ENCODE assay signal across 11 cellular contexts in the genomic region with DNA sequence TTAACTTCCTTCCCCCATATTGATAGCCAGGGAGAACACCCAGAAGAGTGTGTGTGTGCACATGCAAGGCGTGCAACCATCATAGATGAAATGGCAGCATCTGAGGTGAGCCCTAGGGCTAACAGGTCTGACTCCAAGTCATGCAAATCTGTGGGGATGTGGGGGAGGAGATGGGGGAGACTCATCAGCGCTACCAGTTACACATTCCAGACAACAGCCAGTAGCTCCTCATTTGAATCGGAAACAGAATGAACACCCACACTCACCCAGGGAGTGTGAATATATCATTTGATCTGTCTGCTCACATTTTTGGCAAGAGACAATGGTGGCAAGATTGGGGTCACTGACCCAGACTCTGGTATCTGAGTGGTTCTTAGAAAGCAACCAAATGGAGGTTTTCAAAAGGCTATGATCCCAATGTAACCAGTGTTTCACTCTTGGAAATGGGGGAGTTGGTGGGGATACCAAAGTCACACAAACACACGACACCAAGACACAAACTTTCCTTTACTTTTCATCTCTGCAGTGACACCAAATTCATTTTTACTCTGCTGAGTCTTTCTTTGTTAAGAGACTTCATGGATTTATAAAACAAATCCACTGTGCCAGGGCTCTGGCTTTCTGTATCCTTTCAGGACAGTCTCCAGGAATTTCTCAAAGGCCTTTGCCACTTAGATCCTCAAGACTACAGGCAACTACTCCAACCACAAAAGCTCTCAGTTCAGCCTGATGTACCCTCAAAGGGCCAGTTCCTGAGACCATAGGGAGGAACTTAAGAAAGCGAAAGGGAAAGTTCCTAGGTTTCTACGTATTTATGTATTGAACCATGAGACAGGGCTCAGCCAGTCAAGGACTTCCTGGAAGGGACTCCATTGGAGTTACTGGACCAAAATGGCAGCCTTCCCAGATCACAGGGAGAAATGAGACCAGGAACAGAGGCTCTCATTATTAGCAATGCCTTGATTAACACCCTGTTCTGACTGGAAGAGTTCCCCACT. TPM values are rescaled to one million over a fixed set of nuclear protein-coding genes. Genes with fewer than 3 reads are reported as not detected.
DNase-seq lines count a peak whose midpoint lies in the region; ATAC-seq, FAIRE-seq and TF ChIP-seq lines count a peak whose summit lies in the region.
"Had no signal": no experiment of that assay in that cellular context is flagged by ENCODE, and none has a peak within 500 bp of the region (broad histone marks: within the 10 kb centered on the region; RNA-seq: fewer than 3 reads in every experiment).

No MANE protein-coding gene starts in this region.

- WGBS in SK-N-SH (ENCODE audit: low lambda C conversion rate), result 79% methylated on average over 5 of the region's 6 CpGs
- 59 to 75% (median 72%) methylated on average over 6 of the region's 6 CpGs for WGBS in small intestine, 3 donors

- no peak overlapping the region for H3K4me2 ChIP-seq in SK-N-SH

- no peak for TF ChIP-seq CTCF in SK-N-SH (IDR thresholded peaks at IDR 0.05)
- TF ChIP-seq CTCF in epithelial cell of proximal tubule (conservative IDR thresholded peaks at IDR 0.05; ENCODE audit: low read depth, low read length), result no peak

- H3K9me3 ChIP-seq in SK-N-SH (no peaks in the 10 kb centered on the region), small intestine (ENCODE audit: control insufficient read depth, low read depth) (no peaks in the 10 kb centered on the region)
- H3K9me3 ChIP-seq: A549 had no signal

- no peaks in the 10 kb centered on the region for H3K9me2 ChIP-seq in SK-N-SH

- TF ChIP-seq EP300 in SK-N-SH (IDR thresholded peaks at IDR 0.05; ENCODE audit: borderline replicate concordance in 1 of 2, low read depth in 1 of 2, low read length in 1 of 2), result no peak

- H3K27ac ChIP-seq in SK-N-SH (ENCODE audit: low read depth in 2 of 2, low read length in 1 of 2), result no peak overlapping the region
- peak overlapping the region; percentile 2 to 76 for H3K27ac ChIP-seq in small intestine (ENCODE audit: low read depth in 1 of 2, low read length in 1 of 2)

- FAIRE-seq in small intestine (lab: Jason Lieb, UNC), result no peak
- FAIRE-seq: A549, urothelium cell line had no signal

- H3K4me3 ChIP-seq in SK-N-SH (ENCODE audit: low read depth in 2 of 2, low read length in 1 of 2) (no peak overlapping the region), epithelial cell of proximal tubule (ENCODE audit: low read depth, low read length) (peak overlapping the region; percentile 95), small intestine (ENCODE audit: low read depth in 1 of 2, low read length in 2 of 2) (peak overlapping the region in 1 of 2 donors; percentile 74)

- peaks cover 0 to 8% of the 10 kb centered on the region in 2 experiments; a peak in 2 of 4 replicates for H3K4me1 ChIP-seq in SK-N-SH (ENCODE audit: control insufficient read depth in 1 of 2, insufficient read depth in 2 of 2, low read depth in 1 of 2, low read length in 1 of 2)
- peaks cover 4 to 5% of the 10 kb centered on the region in 2 donors for H3K4me1 ChIP-seq in small intestine (ENCODE audit: control insufficient read depth in 2 of 2, insufficient read depth in 1 of 2, low read depth in 1 of 2, low read length in 1 of 2)

- H3K9ac ChIP-seq in SK-N-SH, result no peak overlapping the region

- ATAC-seq in SK-N-SH treated with all-trans-retinoic acid at 6 μM for 48 hours, result no peak
- ATAC-seq in HG03280 (IDR thresholded peaks at IDR 0.05; ENCODE audit: unreplicated experiment), result no peak
- ATAC-seq: A549 had no signal

- CTCF ChIA-PET in SK-N-SH (lab: Yijun Ruan, JAX), result interaction anchor here (1.1 kb wide), 1 partner anchor 104 kb away, joined by 4 read pairs; no protein-coding TSS in a partner anchor

- H3K27me3 ChIP-seq in SK-N-SH (ENCODE audit: insufficient read depth) (no peaks in the 10 kb centered on the region), small intestine (ENCODE audit: control insufficient read depth in 2 of 2, insufficient read depth in 2 of 2, low read length in 2 of 2) (peaks cover 0 to 2% of the 10 kb centered on the region in 2 donors)

- no peaks in the 10 kb centered on the region for H3F3A ChIP-seq in SK-N-SH (replicated peaks; ENCODE audit: insufficient read depth)

- TF ChIP-seq RAD21 in SK-N-SH (IDR thresholded peaks at IDR 0.05; ENCODE audit: low read length), result no peak

- POLR2A ChIA-PET in SK-N-SH (lab: Yijun Ruan, JAX), result no interaction called here

- no peak overlapping the region for H2AFZ ChIP-seq in SK-N-SH (ENCODE audit: low read depth)

- no peaks in the 10 kb centered on the region for H3K79me2 ChIP-seq in SK-N-SH (ENCODE audit: insufficient read depth)

- no peaks in the 10 kb centered on the region for H4K20me1 ChIP-seq in SK-N-SH (ENCODE audit: insufficient read depth)

- H3K36me3 ChIP-seq in SK-N-SH (replicated peaks in 1 of 2; ENCODE audit: control insufficient read depth in 1 of 2, insufficient read depth in 2 of 2, low read length in 1 of 2) (no peaks in the 10 kb centered on the region), small intestine (ENCODE audit: control insufficient read depth in 2 of 2, insufficient read depth in 2 of 2, low read length in 2 of 2) (no peaks in the 10 kb centered on the region)

- DNase-seq in SK-N-SH, result no peak
- DNase-seq in NCI-H2029 treated with DMSO at 0.1 percent for 48 hours (lab: John Stamatoyannopoulos, UW), result peak; percentile 68
- no peak for DNase-seq in epithelial cell of proximal tubule (ENCODE audit: low read depth)
- peak; percentile 80 for DNase-seq in small intestine
- DNase-seq in NCI-H446 (lab: John Stamatoyannopoulos, UW), result no peak
- DNase-seq in NCI-H187 treated with DMSO at 0.1 percent for 48 hours (lab: John Stamatoyannopoulos, UW), result no peak
- DNase-seq: NCI-H2107 had no signal

TF ChIP-seq in SK-N-SH, 30 proteins besides CTCF, POLR2A, EP300 and RAD21 (continues in another document):
- TF ChIP-seq TEAD4 (IDR thresholded peaks at IDR 0.05; ENCODE audit: borderline replicate concordance, insufficient read depth) (no peak), YY1 (IDR thresholded peaks at IDR 0.05; ENCODE audit: low read depth) (peak; percentile 41; the same call in 1 of the 2 replicates), MEF2A (IDR thresholded peaks at IDR 0.05; ENCODE audit: borderline replicate concordance, low read depth) (no peak), EZH2phosphoT487 (IDR thresholded peaks at IDR 0.05; ENCODE audit: borderline replicate concordance, low read depth) (no peak), RCOR1 (IDR thresholded peaks at IDR 0.05; ENCODE audit: low read length) (no peak)

TF ChIP-seq in SK-N-SH treated with all-trans-retinoic acid at 6 μM for 48 hours, 23 proteins besides CTCF, POLR2A, EP300 and RAD21 (continues in another document):
- TF ChIP-seq ZC3H10 (CRISPR knock-in tag; IDR thresholded peaks at IDR 0.05), result no peak
- TF ChIP-seq, protein P1, sequence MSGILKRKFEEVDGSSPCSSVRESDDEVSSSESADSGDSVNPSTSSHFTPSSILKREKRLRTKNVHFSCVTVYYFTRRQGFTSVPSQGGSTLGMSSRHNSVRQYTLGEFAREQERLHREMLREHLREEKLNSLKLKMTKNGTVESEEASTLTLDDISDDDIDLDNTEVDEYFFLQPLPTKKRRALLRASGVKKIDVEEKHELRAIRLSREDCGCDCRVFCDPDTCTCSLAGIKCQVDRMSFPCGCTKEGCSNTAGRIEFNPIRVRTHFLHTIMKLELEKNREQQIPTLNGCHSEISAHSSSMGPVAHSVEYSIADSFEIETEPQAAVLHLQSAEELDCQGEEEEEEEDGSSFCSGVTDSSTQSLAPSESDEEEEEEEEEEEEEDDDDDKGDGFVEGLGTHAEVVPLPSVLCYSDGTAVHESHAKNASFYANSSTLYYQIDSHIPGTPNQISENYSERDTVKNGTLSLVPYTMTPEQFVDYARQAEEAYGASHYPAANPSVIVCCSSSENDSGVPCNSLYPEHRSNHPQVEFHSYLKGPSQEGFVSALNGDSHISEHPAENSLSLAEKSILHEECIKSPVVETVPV (CRISPR knock-in tag; IDR thresholded peaks at IDR 0.05), result no peak
- TF ChIP-seq, protein P2, sequence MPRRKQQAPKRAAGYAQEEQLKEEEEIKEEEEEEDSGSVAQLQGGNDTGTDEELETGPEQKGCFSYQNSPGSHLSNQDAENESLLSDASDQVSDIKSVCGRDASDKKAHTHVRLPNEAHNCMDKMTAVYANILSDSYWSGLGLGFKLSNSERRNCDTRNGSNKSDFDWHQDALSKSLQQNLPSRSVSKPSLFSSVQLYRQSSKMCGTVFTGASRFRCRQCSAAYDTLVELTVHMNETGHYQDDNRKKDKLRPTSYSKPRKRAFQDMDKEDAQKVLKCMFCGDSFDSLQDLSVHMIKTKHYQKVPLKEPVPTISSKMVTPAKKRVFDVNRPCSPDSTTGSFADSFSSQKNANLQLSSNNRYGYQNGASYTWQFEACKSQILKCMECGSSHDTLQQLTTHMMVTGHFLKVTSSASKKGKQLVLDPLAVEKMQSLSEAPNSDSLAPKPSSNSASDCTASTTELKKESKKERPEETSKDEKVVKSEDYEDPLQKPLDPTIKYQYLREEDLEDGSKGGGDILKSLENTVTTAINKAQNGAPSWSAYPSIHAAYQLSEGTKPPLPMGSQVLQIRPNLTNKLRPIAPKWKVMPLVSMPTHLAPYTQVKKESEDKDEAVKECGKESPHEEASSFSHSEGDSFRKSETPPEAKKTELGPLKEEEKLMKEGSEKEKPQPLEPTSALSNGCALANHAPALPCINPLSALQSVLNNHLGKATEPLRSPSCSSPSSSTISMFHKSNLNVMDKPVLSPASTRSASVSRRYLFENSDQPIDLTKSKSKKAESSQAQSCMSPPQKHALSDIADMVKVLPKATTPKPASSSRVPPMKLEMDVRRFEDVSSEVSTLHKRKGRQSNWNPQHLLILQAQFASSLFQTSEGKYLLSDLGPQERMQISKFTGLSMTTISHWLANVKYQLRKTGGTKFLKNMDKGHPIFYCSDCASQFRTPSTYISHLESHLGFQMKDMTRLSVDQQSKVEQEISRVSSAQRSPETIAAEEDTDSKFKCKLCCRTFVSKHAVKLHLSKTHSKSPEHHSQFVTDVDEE (CRISPR knock-in tag; IDR thresholded peaks at IDR 0.05), result no peak
- no peak for TF ChIP-seq OSR1 (CRISPR knock-in tag; IDR thresholded peaks at IDR 0.05)
- TF ChIP-seq BACH2 (CRISPR knock-in tag; IDR thresholded peaks at IDR 0.05; ENCODE audit: borderline replicate concordance), result no peak
- no peak for TF ChIP-seq PPARA (CRISPR knock-in tag; IDR thresholded peaks at IDR 0.05; ENCODE audit: borderline replicate concordance)
- no peak for TF ChIP-seq ZNF70 (CRISPR knock-in tag; IDR thresholded peaks at IDR 0.05)
- TF ChIP-seq ISL1 (CRISPR knock-in tag; IDR thresholded peaks at IDR 0.05), result no peak
- TF ChIP-seq ZFP30 (CRISPR knock-in tag; IDR thresholded peaks at IDR 0.05), result no peak
- TF ChIP-seq ZNF565 (CRISPR knock-in tag; conservative IDR thresholded peaks at IDR 0.05; ENCODE audit: low read depth), result no peak
- no peak for TF ChIP-seq ARNTL (CRISPR knock-in tag; IDR thresholded peaks at IDR 0.05; ENCODE audit: borderline replicate concordance, low read depth)

RNA-seq across cellular contexts. Expression of a gene that starts 2.2 kb away (rescaled TPM):
- polyA plus RNA-seq in SK-N-SH (2012; rRNA removed) (2.7 and 3.6 TPM in 2 replicates), small intestine (10 to 100 TPM in 1 of 3 donors, 1 to 10 TPM in 2; 8.4 to 16.8 (median 8.5) TPM)
- polyA plus RNA-seq in SK-N-SH (2012; cell fraction: cytosol; rRNA removed), result 2.2 and 2.9 TPM in 2 replicates
- 2.1 and 2.8 TPM in 2 replicates for polyA plus RNA-seq in SK-N-SH (2012; cell fraction: nucleus; rRNA removed)
- total RNA-seq in epithelial cell of proximal tubule, result 50.9 and 53.5 TPM in 2 replicates

Comparison
In these comparisons a context has a peak if more than half of its experiments do, and no peak if none do; other contexts are left out.
1. DNase-seq: peak in NCI-H2029 treated with DMSO at 0.1 percent for 48 hours (single experiment) and small intestine (single experiment); none in SK-N-SH (single experiment), epithelial cell of proximal tubule (single experiment), NCI-H446 (0 of 2) and NCI-H187 treated with DMSO at 0.1 percent for 48 hours (single experiment).
2. H3K27ac ChIP-seq: peak in small intestine (2 of 2); none in SK-N-SH (0 of 2).